ENCODE assay signal across 8 cellular contexts in the genomic region with DNA sequence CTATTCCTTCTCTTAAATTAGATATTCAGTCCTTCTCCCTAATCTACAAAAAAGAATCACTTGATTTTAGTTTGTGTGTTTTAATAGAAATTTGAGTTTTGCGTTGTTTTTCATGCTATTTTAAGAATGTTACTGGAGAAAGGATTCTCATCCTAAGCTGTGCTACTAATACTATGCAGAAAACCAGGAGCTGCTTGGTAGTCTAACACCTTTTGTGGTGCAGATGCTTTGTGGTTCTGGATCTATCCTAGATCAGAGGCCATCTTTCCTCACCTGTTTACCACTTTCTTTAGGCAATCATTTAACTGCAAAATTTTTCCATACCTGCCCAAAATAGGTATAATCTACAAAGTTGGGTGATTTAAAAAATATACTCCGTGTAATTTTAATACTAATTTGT.
"Had no signal": no experiment of that assay in that cellular context is flagged by ENCODE, and none has a peak within 500 bp of the region (broad histone marks: within the 10 kb centered on the region; RNA-seq: fewer than 3 reads in every experiment).

No MANE protein-coding gene starts in this region.

- ATAC-seq: HCT116, K562 had no signal

- H3K9me3 ChIP-seq: HAP-1 had no signal

- H3K4me1 ChIP-seq: HAP-1 had no signal

- H3K4me3 Mint-ChIP-seq: HFFc6 had no signal

- H3K36me3 ChIP-seq: HAP-1 had no signal

- H3K4me3 ChIP-seq: GM23248, HAP-1, K562 had no signal

- H3K27ac ChIP-seq: GM23248 had no signal

- DNase-seq: GM23248, H7, HFFc6, IMR-90, KG1 had no signal

- H3K27ac Mint-ChIP-seq: HFFc6 had no signal
